ENCODE assay signal across 20 cellular contexts in the genomic region with DNA sequence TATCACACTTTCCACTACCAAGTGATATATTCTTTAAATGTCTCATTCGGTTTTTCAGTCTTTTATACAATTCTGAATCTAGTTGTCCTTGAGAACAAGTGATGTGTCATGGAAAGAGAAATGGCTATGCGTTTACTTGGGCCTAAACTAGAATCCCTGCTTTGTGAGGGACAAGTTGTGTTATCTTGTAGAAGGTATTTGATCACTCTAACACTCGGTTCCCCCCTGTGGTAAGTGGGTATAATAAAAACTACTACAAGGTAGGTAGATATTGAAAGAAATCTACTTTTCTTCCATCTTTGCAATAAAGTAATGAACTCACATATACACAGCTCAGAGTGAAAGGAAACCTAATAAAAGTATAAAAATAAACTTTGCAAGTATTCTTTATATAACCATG.
DNase-seq lines count a peak whose midpoint lies in the region; ATAC-seq and TF ChIP-seq lines count a peak whose summit lies in the region.
"Had no signal": no experiment of that assay in that cellular context is flagged by ENCODE, and none has a peak within 500 bp of the region (broad histone marks: within the 10 kb centered on the region; RNA-seq: fewer than 3 reads in every experiment).

No MANE protein-coding gene starts in this region.

- peak; percentile 9 to 25 for TF ChIP-seq RAD21 in liver (IDR thresholded peaks at IDR 0.05)

- TF ChIP-seq POLR2A in right lobe of liver (IDR thresholded peaks at IDR 0.05) (no peak), transverse colon (IDR thresholded peaks at IDR 0.05) (no peak)

- intact Hi-C loops in right lobe of liver (cut with DNase I), result no loop called here
- intact Hi-C loops in transverse colon (cut with DNase I; ENCODE audit: low total_unique reads), result no loop called here

- no peak for DNase-seq in right lobe of liver
- no peak for DNase-seq in endodermal cell
- no peak for DNase-seq in mesothelial cell of epicardium (ENCODE audit: low spot score in 2 of 2, unreplicated experiment in 2 of 2)
- DNase-seq in AG08396 (ENCODE audit: low spot score), result no peak
- DNase-seq in transverse colon, result no peak
- DNase-seq: CD8-positive, alpha-beta memory T cell; DMS153; KBM-7; MG63; NCI-H82; SHP77; T-helper 1 cell had no signal

- no peak for TF ChIP-seq CTCF in liver (IDR thresholded peaks at IDR 0.05; ENCODE audit: low read depth, low read length, missing input control)
- no peak for TF ChIP-seq CTCF in right lobe of liver (IDR thresholded peaks at IDR 0.05)
- TF ChIP-seq CTCF in endodermal cell (conservative IDR thresholded peaks at IDR 0.05), result peak; percentile 31
- TF ChIP-seq CTCF in mesothelial cell of epicardium (IDR thresholded peaks at IDR 0.05; ENCODE audit: unreplicated experiment), result no peak
- TF ChIP-seq CTCF in transverse colon (IDR thresholded peaks at IDR 0.05), result no peak

- H3K9ac ChIP-seq in liver (ENCODE audit: low read depth in 1 of 2, low read length in 2 of 2) (no peak overlapping the region), HUES6 (ENCODE audit: low read length) (no peak overlapping the region), endodermal cell (ENCODE audit: extremely low read depth, low read length, poor library complexity, severe bottlenecking) (no peak overlapping the region)

- H3K9me3 ChIP-seq in liver (ENCODE audit: control insufficient read depth in 4 of 4, low read length in 3 of 4), result no peaks in the 10 kb centered on the region
- no peaks in the 10 kb centered on the region for H3K9me3 ChIP-seq in right lobe of liver
- H3K9me3 ChIP-seq in HUES6 (ENCODE audit: control insufficient read depth, insufficient read depth, low read depth, low read length), result no peaks in the 10 kb centered on the region
- no peaks in the 10 kb centered on the region for H3K9me3 ChIP-seq in endodermal cell (ENCODE audit: control insufficient read depth, low read length)
- no peaks in the 10 kb centered on the region for H3K9me3 ChIP-seq in transverse colon
- H3K9me3 ChIP-seq: MG63 had no signal

- H3K4me3 ChIP-seq in liver (ENCODE audit: low read depth in 1 of 3, low read length in 3 of 3) (no peak overlapping the region), right lobe of liver (no peak overlapping the region), HUES6 (ENCODE audit: low read depth, low read length) (no peak overlapping the region), endodermal cell (ENCODE audit: low read length) (no peak overlapping the region), transverse colon (no peak overlapping the region)
- H3K4me3 ChIP-seq: MG63 had no signal

- no peak for ATAC-seq in right lobe of liver
- peak; percentile 16 for ATAC-seq in stimulated activated memory B cell treated with anti-CD40 and anti-IgM and Interleukin-4, amounts not matched to agents 10 μg/mL and 1 μg/mL and 100 μg/mL, for 72 hours
- ATAC-seq: Panc1 had no signal

- H3K27me3 ChIP-seq in liver (ENCODE audit: control insufficient read depth in 4 of 4, insufficient read depth in 4 of 4, low read length in 3 of 4) (no peaks in the 10 kb centered on the region), right lobe of liver (no peaks in the 10 kb centered on the region), HUES6 (ENCODE audit: control insufficient read depth, insufficient read depth, low read length) (no peaks in the 10 kb centered on the region), endodermal cell (ENCODE audit: control insufficient read depth, insufficient read depth, low read length, poor library complexity, severe bottlenecking) (no peaks in the 10 kb centered on the region), transverse colon (no peaks in the 10 kb centered on the region)
- H3K27me3 ChIP-seq: MG63 had no signal

- no peaks in the 10 kb centered on the region for H3K36me3 Mint-ChIP-seq in endodermal cell (ENCODE audit: low read depth)
- H3K36me3 Mint-ChIP-seq in stimulated activated memory B cell treated with anti-CD40 and anti-IgM and Interleukin-4, amounts not matched to agents 10 μg/mL and 1 μg/mL and 100 μg/mL, for 72 hours, result no peaks in the 10 kb centered on the region
- no peaks in the 10 kb centered on the region for H3K36me3 Mint-ChIP-seq in mesothelial cell of epicardium
- H3K36me3 Mint-ChIP-seq: CD8-positive, alpha-beta memory T cell had no signal

- H3K4me1 ChIP-seq in liver (ENCODE audit: control insufficient read depth in 4 of 4, insufficient read depth in 4 of 4, low read length in 3 of 4) (no peaks in the 10 kb centered on the region), right lobe of liver (no peaks in the 10 kb centered on the region), HUES6 (ENCODE audit: control insufficient read depth, insufficient read depth, low read length) (peaks cover 7% of the 10 kb centered on the region), endodermal cell (ENCODE audit: control insufficient read depth, insufficient read depth, low read length) (peaks cover 11% of the 10 kb centered on the region), transverse colon (no peaks in the 10 kb centered on the region)

- 54% methylated on average over 3 of the region's 3 CpGs for WGBS in liver
- WGBS in right lobe of liver (ENCODE audit: insufficient coverage, low coverage, low lambda C conversion rate, missing lambda C conversion rate), result 39% methylated on average over 3 of the region's 3 CpGs
- 86% methylated on average over 3 of the region's 3 CpGs; no CpG with 5 or more reads in 1 of the 2 experiments for WGBS in endodermal cell (ENCODE audit: insufficient coverage in 1 of 2, insufficient read length in 1 of 2), 2 experiments
- 65% methylated on average over 3 of the region's 3 CpGs for WGBS in transverse colon (ENCODE audit: low coverage in 1 of 2), 2 donors

- TF ChIP-seq EP300 in transverse colon (IDR thresholded peaks at IDR 0.05; ENCODE audit: low read depth), result no peak

- in situ Hi-C loops in transverse colon (cut with MboI; ENCODE audit: low pct_ligation_motif_present in 1 of 4, low pct_unique_long_range_greater_than_20kb in 1 of 4, low sequenced_read_pairs in 3 of 4), result no loop called here

- H3K4me3 Mint-ChIP-seq in endodermal cell (no peak overlapping the region), mesothelial cell of epicardium (no peak overlapping the region)
- H3K4me3 Mint-ChIP-seq in stimulated activated memory B cell treated with anti-CD40 and anti-IgM and Interleukin-4, amounts not matched to agents 10 μg/mL and 1 μg/mL and 100 μg/mL, for 72 hours, result no peak overlapping the region
- H3K4me3 Mint-ChIP-seq: B cell; CD8-positive, alpha-beta memory T cell had no signal

- H3K27ac ChIP-seq in liver (ENCODE audit: low read depth in 1 of 2, low read length in 2 of 2), result no peak overlapping the region
- no peak overlapping the region for H3K27ac ChIP-seq in right lobe of liver
- 0 out of 2 replicates have a peak overlapping the region, but pooled peaks have one; percentile 4 for H3K27ac ChIP-seq in HUES6 (ENCODE audit: low read depth, low read length)
- H3K27ac ChIP-seq in endodermal cell (ENCODE audit: low read depth, low read length), result no peak overlapping the region
- H3K27ac ChIP-seq in transverse colon, result no peak overlapping the region
- H3K27ac ChIP-seq: C4-2B, HL-60, RWPE1 had no signal

- H3K36me3 ChIP-seq in liver (ENCODE audit: control insufficient read depth in 4 of 4, insufficient read depth in 3 of 4, low read depth in 1 of 4, low read length in 3 of 4) (no peaks in the 10 kb centered on the region), right lobe of liver (no peaks in the 10 kb centered on the region), HUES6 (ENCODE audit: control insufficient read depth, insufficient read depth, low read length) (no peaks in the 10 kb centered on the region), endodermal cell (ENCODE audit: control insufficient read depth, insufficient read depth, low read length) (no peaks in the 10 kb centered on the region), transverse colon (no peaks in the 10 kb centered on the region)
- H3K36me3 ChIP-seq: MG63 had no signal

- H3K27me3 Mint-ChIP-seq in endodermal cell (ENCODE audit: insufficient read depth) (no peaks in the 10 kb centered on the region), mesothelial cell of epicardium (ENCODE audit: low read depth) (no peaks in the 10 kb centered on the region)
- H3K27me3 Mint-ChIP-seq in stimulated activated memory B cell treated with anti-CD40 and anti-IgM and Interleukin-4, amounts not matched to agents 10 μg/mL and 1 μg/mL and 100 μg/mL, for 72 hours, result no peaks in the 10 kb centered on the region
- H3K27me3 Mint-ChIP-seq: B cell; CD8-positive, alpha-beta memory T cell had no signal

- no peaks in the 10 kb centered on the region for H3K9me3 Mint-ChIP-seq in endodermal cell
- H3K9me3 Mint-ChIP-seq in stimulated activated memory B cell treated with anti-CD40 and anti-IgM and Interleukin-4, amounts not matched to agents 10 μg/mL and 1 μg/mL and 100 μg/mL, for 72 hours, result peaks cover 4% of the 10 kb centered on the region
- no peaks in the 10 kb centered on the region for H3K9me3 Mint-ChIP-seq in mesothelial cell of epicardium
- H3K9me3 Mint-ChIP-seq: CD8-positive, alpha-beta memory T cell had no signal

- H3K4me1 Mint-ChIP-seq in endodermal cell (peaks cover 33% of the 10 kb centered on the region), mesothelial cell of epicardium (no peaks in the 10 kb centered on the region)
- no peaks in the 10 kb centered on the region for H3K4me1 Mint-ChIP-seq in stimulated activated memory B cell treated with anti-CD40 and anti-IgM and Interleukin-4, amounts not matched to agents 10 μg/mL and 1 μg/mL and 100 μg/mL, for 72 hours
- H3K4me1 Mint-ChIP-seq: B cell had no signal

- H3K27ac Mint-ChIP-seq in endodermal cell (no peak overlapping the region), mesothelial cell of epicardium (no peak overlapping the region)
- H3K27ac Mint-ChIP-seq in stimulated activated memory B cell treated with anti-CD40 and anti-IgM and Interleukin-4, amounts not matched to agents 10 μg/mL and 1 μg/mL and 100 μg/mL, for 72 hours, result no peak overlapping the region
- H3K27ac Mint-ChIP-seq: B cell; CD8-positive, alpha-beta memory T cell had no signal

TF ChIP-seq in liver, 16 proteins besides CTCF, POLR2A, EP300 and RAD21 (continues in another document):
- TF ChIP-seq GABPA (IDR thresholded peaks at IDR 0.05 in 1 of 2, conservative IDR thresholded peaks at IDR 0.05 in 1 of 2) (no peak), FOXA1 (IDR thresholded peaks at IDR 0.05) (no peak), HNF4G (IDR thresholded peaks at IDR 0.05) (no peak)
- TF ChIP-seq, protein P1, sequence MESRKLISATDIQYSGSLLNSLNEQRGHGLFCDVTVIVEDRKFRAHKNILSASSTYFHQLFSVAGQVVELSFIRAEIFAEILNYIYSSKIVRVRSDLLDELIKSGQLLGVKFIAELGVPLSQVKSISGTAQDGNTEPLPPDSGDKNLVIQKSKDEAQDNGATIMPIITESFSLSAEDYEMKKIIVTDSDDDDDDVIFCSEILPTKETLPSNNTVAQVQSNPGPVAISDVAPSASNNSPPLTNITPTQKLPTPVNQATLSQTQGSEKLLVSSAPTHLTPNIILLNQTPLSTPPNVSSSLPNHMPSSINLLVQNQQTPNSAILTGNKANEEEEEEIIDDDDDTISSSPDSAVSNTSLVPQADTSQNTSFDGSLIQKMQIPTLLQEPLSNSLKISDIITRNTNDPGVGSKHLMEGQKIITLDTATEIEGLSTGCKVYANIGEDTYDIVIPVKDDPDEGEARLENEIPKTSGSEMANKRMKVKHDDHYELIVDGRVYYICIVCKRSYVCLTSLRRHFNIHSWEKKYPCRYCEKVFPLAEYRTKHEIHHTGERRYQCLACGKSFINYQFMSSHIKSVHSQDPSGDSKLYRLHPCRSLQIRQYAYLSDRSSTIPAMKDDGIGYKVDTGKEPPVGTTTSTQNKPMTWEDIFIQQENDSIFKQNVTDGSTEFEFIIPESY (IDR thresholded peaks at IDR 0.05), result no peak
